ENCODE assay signal across 1 cellular context in genomic region chr3:44468572-44469520, GRCh38.
A peak's percentile ranks its signal among the peaks of the same experiment; 100 is the strongest.
TF ChIP-seq lines count a peak whose summit lies in the region.

No MANE protein-coding gene starts in this region.

TF ChIP-seq in K562, 482 proteins besides CTCF, POLR2A, EP300 and RAD21 (continued from another document):
- TF ChIP-seq DEAF1 (CRISPR knock-in tag; IDR thresholded peaks at IDR 0.05) (no peak), ERF (CRISPR knock-in tag; IDR thresholded peaks at IDR 0.05) (no peak), FOXM1 (IDR thresholded peaks at IDR 0.05; ENCODE audit: low read depth) (no peak), FOXM1 (CRISPR knock-in tag; IDR thresholded peaks at IDR 0.05; ENCODE audit: low read depth) (no peak), NCOA2 (IDR thresholded peaks at IDR 0.05; ENCODE audit: partially characterized antibody in 2 of 2) (no peak), CBX2 (IDR thresholded peaks at IDR 0.05; ENCODE audit: insufficient read depth, low read length, poor library complexity, severe bottlenecking) (no peak), ZNF717 (CRISPR knock-in tag; IDR thresholded peaks at IDR 0.05) (no peak), ATF7 (IDR thresholded peaks at IDR 0.05) (peak; percentile 58; the same call in 1 of the 2 replicates), ZBTB34 (CRISPR knock-in tag; IDR thresholded peaks at IDR 0.05) (no peak), TCF7 (IDR thresholded peaks at IDR 0.05; ENCODE audit: borderline replicate concordance) (no peak), MYC (IDR thresholded peaks at IDR 0.05; ENCODE audit: low read depth, low read length) (no peak), MYC (CRISPR knock-in tag; IDR thresholded peaks at IDR 0.05; ENCODE audit: borderline replicate concordance, low read depth) (no peak), ZNF57 (CRISPR knock-in tag; IDR thresholded peaks at IDR 0.05) (no peak), SIRT6 (IDR thresholded peaks at IDR 0.05; ENCODE audit: low read depth, low read length) (no peak), SMARCE1 (IDR thresholded peaks at IDR 0.05) (peak; percentile 65), SMAD2 (IDR thresholded peaks at IDR 0.05; ENCODE audit: low read depth, low read length) (no peak), CLOCK (CRISPR knock-in tag; IDR thresholded peaks at IDR 0.05; ENCODE audit: borderline replicate concordance) (no peak), ZBTB49 (CRISPR knock-in tag; IDR thresholded peaks at IDR 0.05; ENCODE audit: borderline replicate concordance) (no peak), THRAP3 (IDR thresholded peaks at IDR 0.05; ENCODE audit: borderline replicate concordance) (no peak), SUPT5H (IDR thresholded peaks at IDR 0.05) (no peak)
TF ChIP-seq in K562: peak in this region for 47.
